In genomic region chr2:167966367-167966766, GRCh38 we compare ENCODE assay signal across 17 cellular contexts.
DNase-seq lines count a peak whose midpoint lies in the region; ATAC-seq and TF ChIP-seq lines count a peak whose summit lies in the region.
"Had no signal": no experiment of that assay in that cellular context is flagged by ENCODE, and none has a peak within 500 bp of the region (broad histone marks: within the 10 kb centered on the region; RNA-seq: fewer than 3 reads in every experiment).

No MANE protein-coding gene starts in this region.

- POLR2A ChIA-PET in activated B cell treated with CpG ODN at 0.5 μM for 24 hours (lab: Charles Lee), result no interaction called here

- H3K9ac ChIP-seq in Karpas-422 (ENCODE audit: low read length), result peak overlapping the region; percentile 18

- peak overlapping the region; percentile 4 for H3K27ac Mint-ChIP-seq in activated B cell treated with CpG ODN at 0.5 μM for 24 hours
- H3K27ac Mint-ChIP-seq in memory B cell, result peak overlapping the region; percentile 64

- H3K36me3 Mint-ChIP-seq in activated B cell treated with CpG ODN at 0.5 μM for 24 hours (ENCODE audit: low read depth), result peaks cover 26% of the 10 kb centered on the region
- H3K36me3 Mint-ChIP-seq in memory B cell, result peaks cover 12% of the 10 kb centered on the region

- peaks cover 3% of the 10 kb centered on the region for H3K9me3 Mint-ChIP-seq in activated B cell treated with CpG ODN at 0.5 μM for 24 hours
- H3K9me3 Mint-ChIP-seq in memory B cell, result no peaks in the 10 kb centered on the region

- H3K4me3 Mint-ChIP-seq in activated B cell treated with CpG ODN at 0.5 μM for 24 hours, result no peak overlapping the region
- H3K4me3 Mint-ChIP-seq in memory B cell, result no peak overlapping the region

- H3K4me3 ChIP-seq in Karpas-422 (ENCODE audit: low read length), result peak overlapping the region; percentile 26
- H3K4me3 ChIP-seq: MG63, PC-9, SJSA1 had no signal

- peak overlapping the region; percentile 61 for H3K27ac ChIP-seq in Karpas-422 (ENCODE audit: low read length)
- H3K27ac ChIP-seq: PC-9, SJSA1 had no signal

- peak; percentile 43 for DNase-seq in Karpas-422
- no peak for DNase-seq in activated B cell treated with CpG ODN at 0.5 μM for 24 hours
- DNase-seq in memory B cell (ENCODE audit: low spot score in 2 of 2), result no peak
- DNase-seq in sciatic nerve (ENCODE audit: low spot score), result no peak
- no peak for DNase-seq in HPDE6-E6E7 (ENCODE audit: extremely low spot score)
- no peak for DNase-seq in DMS53 (lab: John Stamatoyannopoulos, UW)
- DNase-seq in NOMO-1 treated with dmso at 0.1 percent for 144 hours (lab: John Stamatoyannopoulos, UW; ENCODE audit: unreplicated experiment), result no peak
- DNase-seq: ACHN, MG63, NCI-H1092 treated with DMSO at 0.1 percent for 48 hours, NCI-H2081 treated with DMSO at 0.1 percent for 48 hours, NCI-H226, NCI-H524 treated with DMSO at 0.1 percent for 48 hours, PC-9 had no signal

- H3K9me2 ChIP-seq in Karpas-422 (replicated peaks; ENCODE audit: insufficient read depth, low read length), result no peaks in the 10 kb centered on the region

- no peaks in the 10 kb centered on the region for H3K9me3 ChIP-seq in Karpas-422 (ENCODE audit: low read length)
- H3K9me3 ChIP-seq: SJSA1 had no signal

- peak overlapping the region; percentile 50 for H3K4me2 ChIP-seq in Karpas-422 (ENCODE audit: low read depth, low read length, poor library complexity, severe bottlenecking)
- H3K4me2 ChIP-seq: PC-9 had no signal

- no peaks in the 10 kb centered on the region for H3K79me2 ChIP-seq in Karpas-422 (ENCODE audit: low read length)

- no peaks in the 10 kb centered on the region for H3K27me3 Mint-ChIP-seq in activated B cell treated with CpG ODN at 0.5 μM for 24 hours
- H3K27me3 Mint-ChIP-seq in memory B cell, result no peaks in the 10 kb centered on the region

- TF ChIP-seq CTCF in activated B cell treated with CpG ODN at 0.5 μM for 24 hours (IDR thresholded peaks at IDR 0.05), result no peak

- CTCF ChIA-PET in activated B cell treated with CpG ODN at 0.5 μM for 24 hours (lab: Charles Lee), result interaction anchor here (1.2 to 11.0 kb wide), 4 partner anchors 81 to 378 kb away, joined by 3 to 178 read pairs (median 5); no protein-coding TSS in a partner anchor

- peaks cover 32% of the 10 kb centered on the region for H3K4me1 ChIP-seq in Karpas-422 (ENCODE audit: low read length)
- H3K4me1 ChIP-seq: SJSA1 had no signal

- peaks cover 20% of the 10 kb centered on the region for H3K4me1 Mint-ChIP-seq in activated B cell treated with CpG ODN at 0.5 μM for 24 hours
- peaks cover 3% of the 10 kb centered on the region for H3K4me1 Mint-ChIP-seq in memory B cell

- H3K27me3 ChIP-seq in Karpas-422 (ENCODE audit: low read length), result no peaks in the 10 kb centered on the region
- H3K27me3 ChIP-seq: MG63, SJSA1 had no signal

- H3K36me3 ChIP-seq in Karpas-422 (ENCODE audit: insufficient read depth, low read length), result peaks cover 6% of the 10 kb centered on the region; the same call in 1 of the 2 replicates

- no peak overlapping the region for H2AFZ ChIP-seq in Karpas-422 (ENCODE audit: low read length)
- H2AFZ ChIP-seq: PC-9 had no signal

- no peak for ATAC-seq in activated B cell treated with CpG ODN at 0.5 μM for 24 hours (ENCODE audit: low read depth)
- no peak for ATAC-seq in memory B cell (ENCODE audit: low read depth)
- peak; percentile 31 for ATAC-seq in sciatic nerve
- no peak for ATAC-seq in GM21423 (IDR thresholded peaks at IDR 0.05; ENCODE audit: unreplicated experiment)
- ATAC-seq: HepG2 had no signal

- intact Hi-C loops in activated B cell treated with CpG ODN at 0.5 μM for 24 hours (cut with micrococcal nuclease), result loop anchor here (5.0 to 10.0 kb wide), 3 partner anchors 36 to 368 kb away; no protein-coding TSS in a partner anchor
- intact Hi-C loops in sciatic nerve (cut with DNase I), result no loop called here

- H4K20me1 ChIP-seq in Karpas-422 (ENCODE audit: insufficient read depth, low read depth, low read length), result no peaks in the 10 kb centered on the region
